In the genomic region with DNA sequence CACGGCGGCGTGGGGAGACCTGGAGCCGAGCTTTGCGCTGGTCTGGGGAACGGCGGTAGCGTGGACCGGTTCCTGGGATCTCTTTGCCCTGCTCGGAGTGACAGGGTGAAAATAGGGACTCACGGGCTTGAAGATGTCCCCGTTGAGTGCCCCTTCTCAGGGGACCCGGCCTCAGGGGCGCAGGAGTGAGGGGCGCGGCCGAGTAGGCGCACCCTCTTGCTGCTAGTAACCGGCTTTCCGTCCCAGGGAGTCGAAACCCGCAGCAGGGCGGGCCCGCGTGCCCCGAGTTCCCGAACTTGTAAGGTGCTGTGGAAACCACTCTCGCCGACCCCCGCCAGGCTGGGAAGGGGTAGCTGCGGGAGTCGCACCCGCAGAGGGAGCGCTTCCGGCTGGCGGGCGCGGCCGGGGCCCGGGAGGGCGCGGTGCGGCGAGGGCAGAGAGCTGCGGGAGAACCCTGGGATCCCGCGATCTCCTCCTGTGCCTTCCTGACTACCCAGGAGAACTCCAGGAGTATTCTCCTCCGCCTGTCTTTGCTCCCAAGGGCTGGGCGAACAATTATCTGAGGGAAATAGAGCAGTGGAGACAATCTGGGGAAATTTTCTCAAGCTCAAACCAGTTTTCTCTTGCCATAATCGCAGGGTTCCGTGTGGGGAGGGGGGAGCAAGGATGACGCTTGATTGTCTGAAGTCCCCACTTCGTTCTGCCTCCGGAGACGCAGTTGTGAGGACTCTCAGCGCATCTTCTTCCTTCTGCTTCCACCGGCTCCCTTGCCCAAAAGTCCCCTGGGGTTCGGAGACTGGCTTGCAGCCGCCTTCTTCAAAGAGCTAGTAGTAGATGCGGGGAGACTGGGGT, we compare ENCODE assay signal across 1 cellular context.
A peak's percentile ranks its signal among the peaks of the same experiment; 100 is the strongest.
TF ChIP-seq lines count a peak whose summit lies in the region.

No MANE protein-coding gene starts in this region.

TF ChIP-seq in HEK293, 187 proteins besides CTCF, POLR2A, EP300 and RAD21:
- TF ChIP-seq, protein P1, sequence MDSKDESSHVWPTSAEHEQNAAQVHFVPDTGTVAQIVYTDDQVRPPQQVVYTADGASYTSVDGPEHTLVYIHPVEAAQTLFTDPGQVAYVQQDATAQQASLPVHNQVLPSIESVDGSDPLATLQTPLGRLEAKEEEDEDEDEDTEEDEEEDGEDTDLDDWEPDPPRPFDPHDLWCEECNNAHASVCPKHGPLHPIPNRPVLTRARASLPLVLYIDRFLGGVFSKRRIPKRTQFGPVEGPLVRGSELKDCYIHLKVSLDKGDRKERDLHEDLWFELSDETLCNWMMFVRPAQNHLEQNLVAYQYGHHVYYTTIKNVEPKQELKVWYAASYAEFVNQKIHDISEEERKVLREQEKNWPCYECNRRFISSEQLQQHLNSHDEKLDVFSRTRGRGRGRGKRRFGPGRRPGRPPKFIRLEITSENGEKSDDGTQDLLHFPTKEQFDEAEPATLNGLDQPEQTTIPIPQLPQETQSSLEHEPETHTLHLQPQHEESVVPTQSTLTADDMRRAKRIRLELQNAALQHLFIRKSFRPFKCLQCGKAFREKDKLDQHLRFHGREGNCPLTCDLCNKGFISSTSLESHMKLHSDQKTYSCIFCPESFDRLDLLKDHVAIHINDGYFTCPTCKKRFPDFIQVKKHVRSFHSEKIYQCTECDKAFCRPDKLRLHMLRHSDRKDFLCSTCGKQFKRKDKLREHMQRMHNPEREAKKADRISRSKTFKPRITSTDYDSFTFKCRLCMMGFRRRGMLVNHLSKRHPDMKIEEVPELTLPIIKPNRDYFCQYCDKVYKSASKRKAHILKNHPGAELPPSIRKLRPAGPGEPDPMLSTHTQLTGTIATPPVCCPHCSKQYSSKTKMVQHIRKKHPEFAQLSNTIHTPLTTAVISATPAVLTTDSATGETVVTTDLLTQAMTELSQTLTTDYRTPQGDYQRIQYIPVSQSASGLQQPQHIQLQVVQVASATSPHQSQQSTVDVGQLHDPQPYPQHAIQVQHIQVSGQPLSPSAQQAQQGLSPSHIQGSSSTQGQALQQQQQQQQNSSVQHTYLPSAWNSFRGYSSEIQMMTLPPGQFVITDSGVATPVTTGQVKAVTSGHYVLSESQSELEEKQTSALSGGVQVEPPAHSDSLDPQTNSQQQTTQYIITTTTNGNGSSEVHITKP (tag by site-specific recombination; IDR thresholded peaks at IDR 0.05): 0 out of 2 replicates have a peak, but pooled peaks have one; percentile 12
- no peak for TF ChIP-seq TRIM28 (IDR thresholded peaks at IDR 0.05; ENCODE audit: borderline replicate concordance, low read length)
- TF ChIP-seq, protein P2, sequence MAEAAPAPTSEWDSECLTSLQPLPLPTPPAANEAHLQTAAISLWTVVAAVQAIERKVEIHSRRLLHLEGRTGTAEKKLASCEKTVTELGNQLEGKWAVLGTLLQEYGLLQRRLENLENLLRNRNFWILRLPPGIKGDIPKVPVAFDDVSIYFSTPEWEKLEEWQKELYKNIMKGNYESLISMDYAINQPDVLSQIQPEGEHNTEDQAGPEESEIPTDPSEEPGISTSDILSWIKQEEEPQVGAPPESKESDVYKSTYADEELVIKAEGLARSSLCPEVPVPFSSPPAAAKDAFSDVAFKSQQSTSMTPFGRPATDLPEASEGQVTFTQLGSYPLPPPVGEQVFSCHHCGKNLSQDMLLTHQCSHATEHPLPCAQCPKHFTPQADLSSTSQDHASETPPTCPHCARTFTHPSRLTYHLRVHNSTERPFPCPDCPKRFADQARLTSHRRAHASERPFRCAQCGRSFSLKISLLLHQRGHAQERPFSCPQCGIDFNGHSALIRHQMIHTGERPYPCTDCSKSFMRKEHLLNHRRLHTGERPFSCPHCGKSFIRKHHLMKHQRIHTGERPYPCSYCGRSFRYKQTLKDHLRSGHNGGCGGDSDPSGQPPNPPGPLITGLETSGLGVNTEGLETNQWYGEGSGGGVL (tag by site-specific recombination; IDR thresholded peaks at IDR 0.05): no peak
- TF ChIP-seq ZBTB20 (tag by site-specific recombination; IDR thresholded peaks at IDR 0.05): peak; percentile 60; the same call in 1 of the 2 replicates
- TF ChIP-seq, protein P3, sequence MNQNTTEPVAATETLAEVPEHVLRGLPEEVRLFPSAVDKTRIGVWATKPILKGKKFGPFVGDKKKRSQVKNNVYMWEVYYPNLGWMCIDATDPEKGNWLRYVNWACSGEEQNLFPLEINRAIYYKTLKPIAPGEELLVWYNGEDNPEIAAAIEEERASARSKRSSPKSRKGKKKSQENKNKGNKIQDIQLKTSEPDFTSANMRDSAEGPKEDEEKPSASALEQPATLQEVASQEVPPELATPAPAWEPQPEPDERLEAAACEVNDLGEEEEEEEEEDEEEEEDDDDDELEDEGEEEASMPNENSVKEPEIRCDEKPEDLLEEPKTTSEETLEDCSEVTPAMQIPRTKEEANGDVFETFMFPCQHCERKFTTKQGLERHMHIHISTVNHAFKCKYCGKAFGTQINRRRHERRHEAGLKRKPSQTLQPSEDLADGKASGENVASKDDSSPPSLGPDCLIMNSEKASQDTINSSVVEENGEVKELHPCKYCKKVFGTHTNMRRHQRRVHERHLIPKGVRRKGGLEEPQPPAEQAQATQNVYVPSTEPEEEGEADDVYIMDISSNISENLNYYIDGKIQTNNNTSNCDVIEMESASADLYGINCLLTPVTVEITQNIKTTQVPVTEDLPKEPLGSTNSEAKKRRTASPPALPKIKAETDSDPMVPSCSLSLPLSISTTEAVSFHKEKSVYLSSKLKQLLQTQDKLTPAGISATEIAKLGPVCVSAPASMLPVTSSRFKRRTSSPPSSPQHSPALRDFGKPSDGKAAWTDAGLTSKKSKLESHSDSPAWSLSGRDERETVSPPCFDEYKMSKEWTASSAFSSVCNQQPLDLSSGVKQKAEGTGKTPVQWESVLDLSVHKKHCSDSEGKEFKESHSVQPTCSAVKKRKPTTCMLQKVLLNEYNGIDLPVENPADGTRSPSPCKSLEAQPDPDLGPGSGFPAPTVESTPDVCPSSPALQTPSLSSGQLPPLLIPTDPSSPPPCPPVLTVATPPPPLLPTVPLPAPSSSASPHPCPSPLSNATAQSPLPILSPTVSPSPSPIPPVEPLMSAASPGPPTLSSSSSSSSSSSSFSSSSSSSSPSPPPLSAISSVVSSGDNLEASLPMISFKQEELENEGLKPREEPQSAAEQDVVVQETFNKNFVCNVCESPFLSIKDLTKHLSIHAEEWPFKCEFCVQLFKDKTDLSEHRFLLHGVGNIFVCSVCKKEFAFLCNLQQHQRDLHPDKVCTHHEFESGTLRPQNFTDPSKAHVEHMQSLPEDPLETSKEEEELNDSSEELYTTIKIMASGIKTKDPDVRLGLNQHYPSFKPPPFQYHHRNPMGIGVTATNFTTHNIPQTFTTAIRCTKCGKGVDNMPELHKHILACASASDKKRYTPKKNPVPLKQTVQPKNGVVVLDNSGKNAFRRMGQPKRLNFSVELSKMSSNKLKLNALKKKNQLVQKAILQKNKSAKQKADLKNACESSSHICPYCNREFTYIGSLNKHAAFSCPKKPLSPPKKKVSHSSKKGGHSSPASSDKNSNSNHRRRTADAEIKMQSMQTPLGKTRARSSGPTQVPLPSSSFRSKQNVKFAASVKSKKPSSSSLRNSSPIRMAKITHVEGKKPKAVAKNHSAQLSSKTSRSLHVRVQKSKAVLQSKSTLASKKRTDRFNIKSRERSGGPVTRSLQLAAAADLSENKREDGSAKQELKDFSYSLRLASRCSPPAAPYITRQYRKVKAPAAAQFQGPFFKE (tag by site-specific recombination; IDR thresholded peaks at IDR 0.05; ENCODE audit: borderline replicate concordance): no peak
- TF ChIP-seq, protein P4, sequence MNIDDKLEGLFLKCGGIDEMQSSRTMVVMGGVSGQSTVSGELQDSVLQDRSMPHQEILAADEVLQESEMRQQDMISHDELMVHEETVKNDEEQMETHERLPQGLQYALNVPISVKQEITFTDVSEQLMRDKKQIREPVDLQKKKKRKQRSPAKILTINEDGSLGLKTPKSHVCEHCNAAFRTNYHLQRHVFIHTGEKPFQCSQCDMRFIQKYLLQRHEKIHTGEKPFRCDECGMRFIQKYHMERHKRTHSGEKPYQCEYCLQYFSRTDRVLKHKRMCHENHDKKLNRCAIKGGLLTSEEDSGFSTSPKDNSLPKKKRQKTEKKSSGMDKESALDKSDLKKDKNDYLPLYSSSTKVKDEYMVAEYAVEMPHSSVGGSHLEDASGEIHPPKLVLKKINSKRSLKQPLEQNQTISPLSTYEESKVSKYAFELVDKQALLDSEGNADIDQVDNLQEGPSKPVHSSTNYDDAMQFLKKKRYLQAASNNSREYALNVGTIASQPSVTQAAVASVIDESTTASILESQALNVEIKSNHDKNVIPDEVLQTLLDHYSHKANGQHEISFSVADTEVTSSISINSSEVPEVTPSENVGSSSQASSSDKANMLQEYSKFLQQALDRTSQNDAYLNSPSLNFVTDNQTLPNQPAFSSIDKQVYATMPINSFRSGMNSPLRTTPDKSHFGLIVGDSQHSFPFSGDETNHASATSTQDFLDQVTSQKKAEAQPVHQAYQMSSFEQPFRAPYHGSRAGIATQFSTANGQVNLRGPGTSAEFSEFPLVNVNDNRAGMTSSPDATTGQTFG (tag by site-specific recombination; IDR thresholded peaks at IDR 0.05; ENCODE audit: borderline replicate concordance): no peak
- TF ChIP-seq, protein P5, sequence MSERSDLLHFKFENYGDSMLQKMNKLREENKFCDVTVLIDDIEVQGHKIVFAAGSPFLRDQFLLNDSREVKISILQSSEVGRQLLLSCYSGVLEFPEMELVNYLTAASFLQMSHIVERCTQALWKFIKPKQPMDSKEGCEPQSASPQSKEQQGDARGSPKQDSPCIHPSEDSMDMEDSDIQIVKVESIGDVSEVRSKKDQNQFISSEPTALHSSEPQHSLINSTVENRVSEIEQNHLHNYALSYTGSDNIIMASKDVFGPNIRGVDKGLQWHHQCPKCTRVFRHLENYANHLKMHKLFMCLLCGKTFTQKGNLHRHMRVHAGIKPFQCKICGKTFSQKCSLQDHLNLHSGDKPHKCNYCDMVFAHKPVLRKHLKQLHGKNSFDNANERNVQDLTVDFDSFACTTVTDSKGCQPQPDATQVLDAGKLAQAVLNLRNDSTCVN (tag by site-specific recombination; optimal IDR thresholded peaks at IDR 0.05): peak; percentile 58
- TF ChIP-seq GLIS1 (tag by site-specific recombination; IDR thresholded peaks at IDR 0.05): peak; percentile 30; the same call in 1 of the 2 replicates
- 0 out of 2 replicates have a peak, but pooled peaks have one; percentile 26 for TF ChIP-seq ZBTB8A (tag by site-specific recombination; IDR thresholded peaks at IDR 0.05)
- TF ChIP-seq ZNF416 (tag by site-specific recombination; IDR thresholded peaks at IDR 0.05): no peak
- no peak for TF ChIP-seq ZNF140 (tag by site-specific recombination; IDR thresholded peaks at IDR 0.05)
- TF ChIP-seq KLF16 (tag by site-specific recombination; IDR thresholded peaks at IDR 0.05): no peak
- TF ChIP-seq, protein P6, sequence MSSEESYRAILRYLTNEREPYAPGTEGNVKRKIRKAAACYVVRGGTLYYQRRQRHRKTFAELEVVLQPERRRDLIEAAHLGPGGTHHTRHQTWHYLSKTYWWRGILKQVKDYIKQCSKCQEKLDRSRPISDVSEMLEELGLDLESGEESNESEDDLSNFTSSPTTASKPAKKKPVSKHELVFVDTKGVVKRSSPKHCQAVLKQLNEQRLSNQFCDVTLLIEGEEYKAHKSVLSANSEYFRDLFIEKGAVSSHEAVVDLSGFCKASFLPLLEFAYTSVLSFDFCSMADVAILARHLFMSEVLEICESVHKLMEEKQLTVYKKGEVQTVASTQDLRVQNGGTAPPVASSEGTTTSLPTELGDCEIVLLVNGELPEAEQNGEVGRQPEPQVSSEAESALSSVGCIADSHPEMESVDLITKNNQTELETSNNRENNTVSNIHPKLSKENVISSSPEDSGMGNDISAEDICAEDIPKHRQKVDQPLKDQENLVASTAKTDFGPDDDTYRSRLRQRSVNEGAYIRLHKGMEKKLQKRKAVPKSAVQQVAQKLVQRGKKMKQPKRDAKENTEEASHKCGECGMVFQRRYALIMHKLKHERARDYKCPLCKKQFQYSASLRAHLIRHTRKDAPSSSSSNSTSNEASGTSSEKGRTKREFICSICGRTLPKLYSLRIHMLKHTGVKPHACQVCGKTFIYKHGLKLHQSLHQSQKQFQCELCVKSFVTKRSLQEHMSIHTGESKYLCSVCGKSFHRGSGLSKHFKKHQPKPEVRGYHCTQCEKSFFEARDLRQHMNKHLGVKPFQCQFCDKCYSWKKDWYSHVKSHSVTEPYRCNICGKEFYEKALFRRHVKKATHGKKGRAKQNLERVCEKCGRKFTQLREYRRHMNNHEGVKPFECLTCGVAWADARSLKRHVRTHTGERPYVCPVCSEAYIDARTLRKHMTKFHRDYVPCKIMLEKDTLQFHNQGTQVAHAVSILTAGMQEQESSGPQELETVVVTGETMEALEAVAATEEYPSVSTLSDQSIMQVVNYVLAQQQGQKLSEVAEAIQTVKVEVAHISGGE (tag by site-specific recombination; conservative IDR thresholded peaks at IDR 0.05; ENCODE audit: low read depth): 0 out of 2 replicates have a peak, but pooled peaks have one; percentile 5
- TF ChIP-seq ZNF202 (tag by site-specific recombination; IDR thresholded peaks at IDR 0.05; ENCODE audit: borderline replicate concordance): no peak
- TF ChIP-seq, protein P7, sequence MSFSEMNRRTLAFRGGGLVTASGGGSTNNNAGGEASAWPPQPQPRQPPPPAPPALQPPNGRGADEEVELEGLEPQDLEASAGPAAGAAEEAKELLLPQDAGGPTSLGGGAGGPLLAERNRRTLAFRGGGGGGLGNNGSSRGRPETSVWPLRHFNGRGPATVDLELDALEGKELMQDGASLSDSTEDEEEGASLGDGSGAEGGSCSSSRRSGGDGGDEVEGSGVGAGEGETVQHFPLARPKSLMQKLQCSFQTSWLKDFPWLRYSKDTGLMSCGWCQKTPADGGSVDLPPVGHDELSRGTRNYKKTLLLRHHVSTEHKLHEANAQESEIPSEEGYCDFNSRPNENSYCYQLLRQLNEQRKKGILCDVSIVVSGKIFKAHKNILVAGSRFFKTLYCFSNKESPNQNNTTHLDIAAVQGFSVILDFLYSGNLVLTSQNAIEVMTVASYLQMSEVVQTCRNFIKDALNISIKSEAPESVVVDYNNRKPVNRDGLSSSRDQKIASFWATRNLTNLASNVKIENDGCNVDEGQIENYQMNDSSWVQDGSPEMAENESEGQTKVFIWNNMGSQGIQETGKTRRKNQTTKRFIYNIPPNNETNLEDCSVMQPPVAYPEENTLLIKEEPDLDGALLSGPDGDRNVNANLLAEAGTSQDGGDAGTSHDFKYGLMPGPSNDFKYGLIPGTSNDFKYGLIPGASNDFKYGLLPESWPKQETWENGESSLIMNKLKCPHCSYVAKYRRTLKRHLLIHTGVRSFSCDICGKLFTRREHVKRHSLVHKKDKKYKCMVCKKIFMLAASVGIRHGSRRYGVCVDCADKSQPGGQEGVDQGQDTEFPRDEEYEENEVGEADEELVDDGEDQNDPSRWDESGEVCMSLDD (tag by site-specific recombination; IDR thresholded peaks at IDR 0.05): peak; percentile 44; the same call in 1 of the 2 replicates
- TF ChIP-seq ZIC2 (tag by site-specific recombination; IDR thresholded peaks at IDR 0.05): peak; percentile 90
- no peak for TF ChIP-seq FEZF1 (tag by site-specific recombination; IDR thresholded peaks at IDR 0.05)
- peak; percentile 28; the same call in 1 of the 2 replicates for TF ChIP-seq KLF1 (tag by site-specific recombination; IDR thresholded peaks at IDR 0.05)
